1 cellular context compared by ENCODE assay signal in genomic region chr1:162292422-162292849, GRCh38.
TF ChIP-seq lines count a peak whose summit lies in the region.

No MANE protein-coding gene starts in this region.

TF ChIP-seq in HepG2, 621 proteins besides CTCF, POLR2A, EP300 and RAD21 (continued from another document):
- TF ChIP-seq KIAA2018 (CRISPR knock-in tag; IDR thresholded peaks at IDR 0.05; ENCODE audit: borderline replicate concordance) (no peak), CBX2 (IDR thresholded peaks at IDR 0.05; ENCODE audit: low read depth, low read length) (no peak), CBX2 (CRISPR knock-in tag; IDR thresholded peaks at IDR 0.05; ENCODE audit: low read depth) (no peak), ZNF296 (CRISPR knock-in tag; conservative IDR thresholded peaks at IDR 0.05) (no peak)
